Comparison of ENCODE assay signal across 23 cellular contexts in the genomic region with DNA sequence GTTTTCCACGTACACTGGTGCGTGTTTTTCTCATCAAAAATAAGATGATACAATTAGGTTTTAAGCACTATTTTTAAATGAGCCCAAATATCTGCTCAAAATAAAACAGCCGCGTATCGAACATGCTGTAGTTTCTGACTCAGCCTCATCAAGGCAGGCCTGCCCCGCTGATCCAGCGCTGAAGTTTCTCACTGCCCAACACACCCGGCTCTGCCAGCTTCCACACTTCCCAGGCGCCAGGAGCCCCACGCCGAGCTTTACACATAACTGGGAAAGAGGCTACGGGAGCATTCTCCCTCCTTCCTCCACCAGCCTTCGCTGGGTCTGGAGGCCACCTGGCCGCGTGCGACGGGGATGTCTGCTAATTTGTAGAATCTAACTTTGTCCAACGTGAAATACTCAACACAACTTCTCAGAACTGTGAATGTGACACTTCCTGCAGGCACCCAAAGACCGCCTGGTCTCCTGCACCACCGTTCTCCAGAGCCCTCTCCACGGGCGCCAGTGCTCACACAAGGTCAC.
"Had no signal": no experiment of that assay in that cellular context is flagged by ENCODE, and none has a peak within 500 bp of the region (broad histone marks: within the 10 kb centered on the region; RNA-seq: fewer than 3 reads in every experiment).

No MANE protein-coding gene starts in this region.

- ATAC-seq: activated CD4-positive, alpha-beta T cell treated with anti-CD3 and anti-CD28 coated beads for 36 hours; activated CD8-positive, alpha-beta T cell treated with anti-CD3 and anti-CD28 coated beads, Interleukin-2, amount 10 ng/mL, durations not matched to agents 7 days and 5 days had no signal

- H3K27ac Mint-ChIP-seq: activated CD4-positive, alpha-beta T cell treated with anti-CD3 and anti-CD28 coated beads for 36 hours; activated CD8-positive, alpha-beta T cell treated with anti-CD3 and anti-CD28 coated beads, Interleukin-2, amount 10 ng/mL, durations not matched to agents 7 days and 5 days; activated naive CD8-positive, alpha-beta T cell treated with anti-CD3 and anti-CD28 coated beads, Interleukin-2, amount 10 ng/mL, durations not matched to agents 7 days and 5 days had no signal

- DNase-seq: activated CD4-positive, alpha-beta T cell treated with anti-CD3 and anti-CD28 coated beads for 36 hours; activated CD4-positive, alpha-beta T cell treated with anti-CD3 and anti-CD28 coated beads, Interleukin-2, amount 50 U/mL, for 1 hour; activated CD8-positive, alpha-beta memory T cell treated with anti-CD3 and anti-CD28 coated beads, Interleukin-2, amount 50 U/mL, for 48 hours; activated CD8-positive, alpha-beta T cell treated with anti-CD3 and anti-CD28 coated beads, Interleukin-2, amount 10 ng/mL, durations not matched to agents 7 days and 5 days; activated naive CD4-positive, alpha-beta T cell treated with anti-CD3 and anti-CD28 coated beads, Interleukin-2, amount 50 U/mL, for 16 hours; activated naive CD8-positive, alpha-beta T cell treated with anti-CD3 and anti-CD28 coated beads, Interleukin-2, amount 10 ng/mL, durations not matched to agents 7 days and 5 days; activated T-cell treated with anti-CD3 and anti-CD28 coated beads, Interleukin-2, amount 50 U/mL, for 1 hour; adrenal gland; aorta; central memory CD4-positive, alpha-beta T cell; MG63; MV-4-11; NCI-H1105; NCI-H1436 treated with DMSO at 0.1 percent for 48 hours; NCI-H187; NCI-H2081; NCI-H446; NCI-H524; Peyer's patch; SHP77 treated with DMSO at 0.1 percent for 48 hours; T-helper 2 cell; T1000 had no signal

- H3K9me3 ChIP-seq: adrenal gland, MG63, Peyer's patch had no signal

- H3K27ac ChIP-seq: adrenal gland, Peyer's patch, VCaP had no signal

- H3K36me3 ChIP-seq: MG63 had no signal

- H3K4me3 ChIP-seq: adrenal gland, MG63, Peyer's patch had no signal

- H3K27me3 Mint-ChIP-seq: activated CD4-positive, alpha-beta T cell treated with anti-CD3 and anti-CD28 coated beads for 36 hours had no signal

- H3K4me3 Mint-ChIP-seq: activated CD4-positive, alpha-beta T cell treated with anti-CD3 and anti-CD28 coated beads for 36 hours; activated CD8-positive, alpha-beta T cell treated with anti-CD3 and anti-CD28 coated beads, Interleukin-2, amount 10 ng/mL, durations not matched to agents 7 days and 5 days; activated naive CD8-positive, alpha-beta T cell treated with anti-CD3 and anti-CD28 coated beads, Interleukin-2, amount 10 ng/mL, durations not matched to agents 7 days and 5 days had no signal

- H3K36me3 Mint-ChIP-seq: activated naive CD8-positive, alpha-beta T cell treated with anti-CD3 and anti-CD28 coated beads, Interleukin-2, amount 10 ng/mL, durations not matched to agents 7 days and 5 days had no signal

- H3K27me3 ChIP-seq: adrenal gland, MG63, Peyer's patch had no signal
